ENCODE assay signal across 1 cellular context in the genomic region with DNA sequence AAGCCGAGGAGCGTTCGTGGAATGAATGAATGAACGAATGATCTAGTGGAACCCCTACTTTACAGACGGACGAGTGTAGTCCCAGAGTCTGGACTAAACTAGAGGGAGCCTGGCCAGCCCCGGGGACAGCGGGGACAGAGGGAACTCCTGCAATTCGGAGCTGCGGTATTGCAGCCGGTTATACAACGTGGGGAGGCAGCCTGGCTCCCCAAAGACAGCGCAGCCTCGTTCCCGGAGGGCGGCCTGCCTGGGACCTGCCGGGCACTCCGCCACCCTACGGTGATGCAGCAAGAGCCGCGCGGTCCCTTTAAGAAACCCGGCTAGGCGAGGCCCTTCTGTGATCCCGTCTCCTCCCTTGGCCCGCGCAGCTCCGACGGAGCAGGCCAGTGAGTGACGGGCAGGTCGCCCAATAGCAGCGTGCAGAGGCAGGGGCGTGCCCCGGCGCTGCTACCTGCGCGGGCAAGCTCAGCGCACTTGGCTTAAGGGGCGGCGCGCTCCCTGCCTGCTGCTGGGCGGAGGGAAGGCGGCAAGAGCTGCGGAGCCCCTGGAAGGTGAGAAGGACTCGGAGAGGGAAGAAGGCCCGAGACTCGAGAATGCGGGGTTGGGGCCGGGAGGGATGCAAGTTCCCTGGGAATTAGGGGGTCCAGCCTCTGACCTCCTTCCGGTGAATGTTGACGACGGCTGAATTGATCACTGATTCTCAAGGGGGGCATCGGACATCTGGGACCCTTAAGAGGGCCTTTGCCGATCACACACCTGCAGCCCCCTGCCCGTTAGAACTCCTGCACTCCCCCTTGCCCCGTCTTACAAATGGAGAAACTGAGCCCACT.
TF ChIP-seq lines count a peak whose summit lies in the region.

A gene with protein sequence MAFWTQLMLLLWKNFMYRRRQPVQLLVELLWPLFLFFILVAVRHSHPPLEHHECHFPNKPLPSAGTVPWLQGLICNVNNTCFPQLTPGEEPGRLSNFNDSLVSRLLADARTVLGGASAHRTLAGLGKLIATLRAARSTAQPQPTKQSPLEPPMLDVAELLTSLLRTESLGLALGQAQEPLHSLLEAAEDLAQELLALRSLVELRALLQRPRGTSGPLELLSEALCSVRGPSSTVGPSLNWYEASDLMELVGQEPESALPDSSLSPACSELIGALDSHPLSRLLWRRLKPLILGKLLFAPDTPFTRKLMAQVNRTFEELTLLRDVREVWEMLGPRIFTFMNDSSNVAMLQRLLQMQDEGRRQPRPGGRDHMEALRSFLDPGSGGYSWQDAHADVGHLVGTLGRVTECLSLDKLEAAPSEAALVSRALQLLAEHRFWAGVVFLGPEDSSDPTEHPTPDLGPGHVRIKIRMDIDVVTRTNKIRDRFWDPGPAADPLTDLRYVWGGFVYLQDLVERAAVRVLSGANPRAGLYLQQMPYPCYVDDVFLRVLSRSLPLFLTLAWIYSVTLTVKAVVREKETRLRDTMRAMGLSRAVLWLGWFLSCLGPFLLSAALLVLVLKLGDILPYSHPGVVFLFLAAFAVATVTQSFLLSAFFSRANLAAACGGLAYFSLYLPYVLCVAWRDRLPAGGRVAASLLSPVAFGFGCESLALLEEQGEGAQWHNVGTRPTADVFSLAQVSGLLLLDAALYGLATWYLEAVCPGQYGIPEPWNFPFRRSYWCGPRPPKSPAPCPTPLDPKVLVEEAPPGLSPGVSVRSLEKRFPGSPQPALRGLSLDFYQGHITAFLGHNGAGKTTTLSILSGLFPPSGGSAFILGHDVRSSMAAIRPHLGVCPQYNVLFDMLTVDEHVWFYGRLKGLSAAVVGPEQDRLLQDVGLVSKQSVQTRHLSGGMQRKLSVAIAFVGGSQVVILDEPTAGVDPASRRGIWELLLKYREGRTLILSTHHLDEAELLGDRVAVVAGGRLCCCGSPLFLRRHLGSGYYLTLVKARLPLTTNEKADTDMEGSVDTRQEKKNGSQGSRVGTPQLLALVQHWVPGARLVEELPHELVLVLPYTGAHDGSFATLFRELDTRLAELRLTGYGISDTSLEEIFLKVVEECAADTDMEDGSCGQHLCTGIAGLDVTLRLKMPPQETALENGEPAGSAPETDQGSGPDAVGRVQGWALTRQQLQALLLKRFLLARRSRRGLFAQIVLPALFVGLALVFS (N-terminal part only) (plus strand): TSS at position 462 of the 830 bp plus-strand sequence. CDS start 1,255 bp downstream, outside the sequence.

TF ChIP-seq in HepG2, 621 proteins besides CTCF, POLR2A, EP300 and RAD21 (continued from another document and continues in another):
- TF ChIP-seq, protein P1, sequence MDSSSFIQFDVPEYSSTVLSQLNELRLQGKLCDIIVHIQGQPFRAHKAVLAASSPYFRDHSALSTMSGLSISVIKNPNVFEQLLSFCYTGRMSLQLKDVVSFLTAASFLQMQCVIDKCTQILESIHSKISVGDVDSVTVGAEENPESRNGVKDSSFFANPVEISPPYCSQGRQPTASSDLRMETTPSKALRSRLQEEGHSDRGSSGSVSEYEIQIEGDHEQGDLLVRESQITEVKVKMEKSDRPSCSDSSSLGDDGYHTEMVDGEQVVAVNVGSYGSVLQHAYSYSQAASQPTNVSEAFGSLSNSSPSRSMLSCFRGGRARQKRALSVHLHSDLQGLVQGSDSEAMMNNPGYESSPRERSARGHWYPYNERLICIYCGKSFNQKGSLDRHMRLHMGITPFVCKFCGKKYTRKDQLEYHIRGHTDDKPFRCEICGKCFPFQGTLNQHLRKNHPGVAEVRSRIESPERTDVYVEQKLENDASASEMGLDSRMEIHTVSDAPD (CRISPR knock-in tag; IDR thresholded peaks at IDR 0.05) = no peak
- TF ChIP-seq, protein P2, sequence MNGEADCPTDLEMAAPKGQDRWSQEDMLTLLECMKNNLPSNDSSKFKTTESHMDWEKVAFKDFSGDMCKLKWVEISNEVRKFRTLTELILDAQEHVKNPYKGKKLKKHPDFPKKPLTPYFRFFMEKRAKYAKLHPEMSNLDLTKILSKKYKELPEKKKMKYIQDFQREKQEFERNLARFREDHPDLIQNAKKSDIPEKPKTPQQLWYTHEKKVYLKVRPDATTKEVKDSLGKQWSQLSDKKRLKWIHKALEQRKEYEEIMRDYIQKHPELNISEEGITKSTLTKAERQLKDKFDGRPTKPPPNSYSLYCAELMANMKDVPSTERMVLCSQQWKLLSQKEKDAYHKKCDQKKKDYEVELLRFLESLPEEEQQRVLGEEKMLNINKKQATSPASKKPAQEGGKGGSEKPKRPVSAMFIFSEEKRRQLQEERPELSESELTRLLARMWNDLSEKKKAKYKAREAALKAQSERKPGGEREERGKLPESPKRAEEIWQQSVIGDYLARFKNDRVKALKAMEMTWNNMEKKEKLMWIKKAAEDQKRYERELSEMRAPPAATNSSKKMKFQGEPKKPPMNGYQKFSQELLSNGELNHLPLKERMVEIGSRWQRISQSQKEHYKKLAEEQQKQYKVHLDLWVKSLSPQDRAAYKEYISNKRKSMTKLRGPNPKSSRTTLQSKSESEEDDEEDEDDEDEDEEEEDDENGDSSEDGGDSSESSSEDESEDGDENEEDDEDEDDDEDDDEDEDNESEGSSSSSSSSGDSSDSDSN (CRISPR knock-in tag; IDR thresholded peaks at IDR 0.05) = peak; percentile 64; the same call in 1 of the 2 replicates
- TF ChIP-seq HCFC1 (IDR thresholded peaks at IDR 0.05; ENCODE audit: low read depth, low read length) (peak; percentile 32; the same call in 1 of the 2 replicates), ZNF354B (CRISPR knock-in tag; IDR thresholded peaks at IDR 0.05) (no peak), POLR2G (IDR thresholded peaks at IDR 0.05; ENCODE audit: low read depth, low read length) (peak; percentile 73), ZMYM3 (CRISPR knock-in tag; IDR thresholded peaks at IDR 0.05) (peak; percentile 17; the same call in 1 of the 2 replicates), ZNF12 (CRISPR knock-in tag; IDR thresholded peaks at IDR 0.05) (0 out of 2 replicates have a peak, but pooled peaks have one; percentile 22), ZNF607 (CRISPR knock-in tag; IDR thresholded peaks at IDR 0.05; ENCODE audit: borderline replicate concordance) (0 out of 2 replicates have a peak, but pooled peaks have one; percentile 26), MAFF (IDR thresholded peaks at IDR 0.05; ENCODE audit: low read depth, low read length) (no peak), JARID2 (CRISPR knock-in tag; IDR thresholded peaks at IDR 0.05; ENCODE audit: insufficient replicate concordance) (peak; percentile 30), ELF3 (CRISPR knock-in tag; IDR thresholded peaks at IDR 0.05) (no peak), ZNF274 (CRISPR knock-in tag; IDR thresholded peaks at IDR 0.05) (peak; percentile 80), SP1 (IDR thresholded peaks at IDR 0.05) (no peak), SP1 (CRISPR knock-in tag; IDR thresholded peaks at IDR 0.05) (peak; percentile 97), BCL6 (CRISPR knock-in tag; IDR thresholded peaks at IDR 0.05) (peak; percentile 21; the same call in 1 of the 2 replicates), TAF1 (CRISPR knock-in tag; IDR thresholded peaks at IDR 0.05) (peak; percentile 65; the same call in 1 of the 2 replicates), RBFOX2 (IDR thresholded peaks at IDR 0.05; ENCODE audit: low read depth, low read length) (peak; percentile 73), HNRNPLL (IDR thresholded peaks at IDR 0.05; ENCODE audit: low read depth, low read length, poor library complexity, severe bottlenecking) (peak; percentile 97), FOXA3 (CRISPR knock-in tag; IDR thresholded peaks at IDR 0.05) (no peak; the same call in 1 of the 2 replicates), KDM5B (CRISPR knock-in tag; IDR thresholded peaks at IDR 0.05; ENCODE audit: borderline replicate concordance) (0 out of 2 replicates have a peak, but pooled peaks have one; percentile 14), NFYB (CRISPR knock-in tag; IDR thresholded peaks at IDR 0.05) (peak; percentile 99), ZNF350 (CRISPR knock-in tag; IDR thresholded peaks at IDR 0.05; ENCODE audit: borderline replicate concordance, low read depth) (peak; percentile 57), ZNF776 (CRISPR knock-in tag; IDR thresholded peaks at IDR 0.05) (no peak), RFX3 (CRISPR knock-in tag; IDR thresholded peaks at IDR 0.05) (no peak), ZSCAN30 (CRISPR knock-in tag; IDR thresholded peaks at IDR 0.05) (no peak), ZNF260 (CRISPR knock-in tag; IDR thresholded peaks at IDR 0.05; ENCODE audit: borderline replicate concordance, low read depth) (no peak), RBM22 (optimal IDR thresholded peaks at IDR 0.05; ENCODE audit: low read length) (peak; percentile 89), SKI (IDR thresholded peaks at IDR 0.05; ENCODE audit: partially characterized antibody) (peak; percentile 14), KAT8 (CRISPR knock-in tag; IDR thresholded peaks at IDR 0.05) (peak; percentile 51), ZNF652 (CRISPR knock-in tag; IDR thresholded peaks at IDR 0.05; ENCODE audit: borderline replicate concordance, low read depth) (peak; percentile 55; the same call in 1 of the 2 replicates), CEBPG (CRISPR knock-in tag; IDR thresholded peaks at IDR 0.05) (no peak), HIVEP1 (CRISPR knock-in tag; IDR thresholded peaks at IDR 0.05) (0 out of 2 replicates have a peak, but pooled peaks have one; percentile 32), ZNF335 (CRISPR knock-in tag; IDR thresholded peaks at IDR 0.05) (peak; percentile 83)
- TF ChIP-seq, protein P3, sequence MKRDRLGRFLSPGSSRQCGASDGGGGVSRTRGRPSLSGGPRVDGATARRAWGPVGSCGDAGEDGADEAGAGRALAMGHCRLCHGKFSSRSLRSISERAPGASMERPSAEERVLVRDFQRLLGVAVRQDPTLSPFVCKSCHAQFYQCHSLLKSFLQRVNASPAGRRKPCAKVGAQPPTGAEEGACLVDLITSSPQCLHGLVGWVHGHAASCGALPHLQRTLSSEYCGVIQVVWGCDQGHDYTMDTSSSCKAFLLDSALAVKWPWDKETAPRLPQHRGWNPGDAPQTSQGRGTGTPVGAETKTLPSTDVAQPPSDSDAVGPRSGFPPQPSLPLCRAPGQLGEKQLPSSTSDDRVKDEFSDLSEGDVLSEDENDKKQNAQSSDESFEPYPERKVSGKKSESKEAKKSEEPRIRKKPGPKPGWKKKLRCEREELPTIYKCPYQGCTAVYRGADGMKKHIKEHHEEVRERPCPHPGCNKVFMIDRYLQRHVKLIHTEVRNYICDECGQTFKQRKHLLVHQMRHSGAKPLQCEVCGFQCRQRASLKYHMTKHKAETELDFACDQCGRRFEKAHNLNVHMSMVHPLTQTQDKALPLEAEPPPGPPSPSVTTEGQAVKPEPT (CRISPR knock-in tag; IDR thresholded peaks at IDR 0.05; ENCODE audit: low read depth) = peak; percentile 39; the same call in 1 of the 2 replicates
- TF ChIP-seq, protein P4, sequence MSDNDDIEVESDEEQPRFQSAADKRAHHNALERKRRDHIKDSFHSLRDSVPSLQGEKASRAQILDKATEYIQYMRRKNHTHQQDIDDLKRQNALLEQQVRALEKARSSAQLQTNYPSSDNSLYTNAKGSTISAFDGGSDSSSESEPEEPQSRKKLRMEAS (IDR thresholded peaks at IDR 0.05) = peak; percentile 83
- TF ChIP-seq, protein P5, sequence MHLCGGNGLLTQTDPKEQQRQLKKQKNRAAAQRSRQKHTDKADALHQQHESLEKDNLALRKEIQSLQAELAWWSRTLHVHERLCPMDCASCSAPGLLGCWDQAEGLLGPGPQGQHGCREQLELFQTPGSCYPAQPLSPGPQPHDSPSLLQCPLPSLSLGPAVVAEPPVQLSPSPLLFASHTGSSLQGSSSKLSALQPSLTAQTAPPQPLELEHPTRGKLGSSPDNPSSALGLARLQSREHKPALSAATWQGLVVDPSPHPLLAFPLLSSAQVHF (CRISPR knock-in tag; IDR thresholded peaks at IDR 0.05) = 0 out of 2 replicates have a peak, but pooled peaks have one; percentile 40
- TF ChIP-seq, protein P6, sequence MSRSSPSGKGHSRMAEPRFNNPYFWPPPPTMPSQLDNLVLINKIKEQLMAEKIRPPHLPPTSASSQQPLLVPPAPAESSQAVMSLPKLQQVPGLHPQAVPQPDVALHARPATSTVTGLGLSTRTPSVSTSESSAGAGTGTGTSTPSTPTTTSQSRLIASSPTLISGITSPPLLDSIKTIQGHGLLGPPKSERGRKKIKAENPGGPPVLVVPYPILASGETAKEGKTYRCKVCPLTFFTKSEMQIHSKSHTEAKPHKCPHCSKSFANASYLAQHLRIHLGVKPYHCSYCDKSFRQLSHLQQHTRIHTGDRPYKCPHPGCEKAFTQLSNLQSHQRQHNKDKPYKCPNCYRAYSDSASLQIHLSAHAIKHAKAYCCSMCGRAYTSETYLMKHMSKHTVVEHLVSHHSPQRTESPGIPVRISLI (CRISPR knock-in tag; IDR thresholded peaks at IDR 0.05; ENCODE audit: borderline replicate concordance) = no peak
- TF ChIP-seq, protein P7, sequence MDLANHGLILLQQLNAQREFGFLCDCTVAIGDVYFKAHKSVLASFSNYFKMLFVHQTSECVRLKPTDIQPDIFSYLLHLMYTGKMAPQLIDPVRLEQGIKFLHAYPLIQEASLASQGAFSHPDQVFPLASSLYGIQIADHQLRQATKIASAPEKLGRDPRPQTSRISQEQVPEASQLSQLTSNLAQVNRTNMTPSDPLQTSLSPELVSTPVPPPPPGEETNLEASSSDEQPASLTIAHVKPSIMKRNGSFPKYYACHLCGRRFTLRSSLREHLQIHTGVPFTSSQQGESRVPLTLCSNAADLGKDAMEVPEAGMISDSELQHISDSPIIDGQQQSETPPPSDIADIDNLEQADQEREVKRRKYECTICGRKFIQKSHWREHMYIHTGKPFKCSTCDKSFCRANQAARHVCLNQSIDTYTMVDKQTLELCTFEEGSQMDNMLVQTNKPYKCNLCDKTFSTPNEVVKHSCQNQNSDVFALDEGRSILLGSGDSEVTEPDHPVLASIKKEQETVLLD (CRISPR knock-in tag; IDR thresholded peaks at IDR 0.05; ENCODE audit: low read depth) = no peak
- TF ChIP-seq, protein P8, sequence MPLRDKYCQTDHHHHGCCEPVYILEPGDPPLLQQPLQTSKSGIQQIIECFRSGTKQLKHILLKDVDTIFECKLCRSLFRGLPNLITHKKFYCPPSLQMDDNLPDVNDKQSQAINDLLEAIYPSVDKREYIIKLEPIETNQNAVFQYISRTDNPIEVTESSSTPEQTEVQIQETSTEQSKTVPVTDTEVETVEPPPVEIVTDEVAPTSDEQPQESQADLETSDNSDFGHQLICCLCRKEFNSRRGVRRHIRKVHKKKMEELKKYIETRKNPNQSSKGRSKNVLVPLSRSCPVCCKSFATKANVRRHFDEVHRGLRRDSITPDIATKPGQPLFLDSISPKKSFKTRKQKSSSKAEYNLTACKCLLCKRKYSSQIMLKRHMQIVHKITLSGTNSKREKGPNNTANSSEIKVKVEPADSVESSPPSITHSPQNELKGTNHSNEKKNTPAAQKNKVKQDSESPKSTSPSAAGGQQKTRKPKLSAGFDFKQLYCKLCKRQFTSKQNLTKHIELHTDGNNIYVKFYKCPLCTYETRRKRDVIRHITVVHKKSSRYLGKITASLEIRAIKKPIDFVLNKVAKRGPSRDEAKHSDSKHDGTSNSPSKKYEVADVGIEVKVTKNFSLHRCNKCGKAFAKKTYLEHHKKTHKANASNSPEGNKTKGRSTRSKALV (CRISPR knock-in tag; IDR thresholded peaks at IDR 0.05) = no peak
